1 cellular context compared by ENCODE assay signal in genomic region chr18:3245853-3246635, GRCh38.
TF ChIP-seq lines count a peak whose summit lies in the region.

No MANE protein-coding gene starts in this region.

TF ChIP-seq in K562, 482 proteins besides CTCF, POLR2A, EP300 and RAD21 (continues in another document):
- TF ChIP-seq ZNF121 (CRISPR knock-in tag; conservative IDR thresholded peaks at IDR 0.05) (peak; percentile 91), ZKSCAN3 (CRISPR knock-in tag; IDR thresholded peaks at IDR 0.05) (no peak), BACH1 (tag; IDR thresholded peaks at IDR 0.05) (peak; percentile 54; the same call in 1 of the 2 replicates), KLF13 (tag; IDR thresholded peaks at IDR 0.05; ENCODE audit: borderline replicate concordance, low read depth) (peak; percentile 62; the same call in 1 of the 2 replicates), ZKSCAN1 (IDR thresholded peaks at IDR 0.05; ENCODE audit: low read depth, low read length) (0 out of 2 replicates have a peak, but pooled peaks have one; percentile 37), BHLHE40 (IDR thresholded peaks at IDR 0.05; ENCODE audit: low read length) (peak; percentile 59; the same call in 1 of the 2 replicates), DPF2 (IDR thresholded peaks at IDR 0.05) (no peak), THRAP3 (IDR thresholded peaks at IDR 0.05; ENCODE audit: borderline replicate concordance) (no peak), GTF2F1 (IDR thresholded peaks at IDR 0.05; ENCODE audit: low read depth, low read length) (peak; percentile 76; the same call in 1 of the 2 replicates), ZSCAN32 (CRISPR knock-in tag; IDR thresholded peaks at IDR 0.05) (no peak), SMARCA4 (IDR thresholded peaks at IDR 0.05) (no peak), RCOR1 (IDR thresholded peaks at IDR 0.05; ENCODE audit: borderline replicate concordance in 1 of 2, low read depth in 2 of 2, low read length in 2 of 2) (peak; percentile 45 to 92; a peak in 3 of 4 replicates), ZNF586 (CRISPR knock-in tag; conservative IDR thresholded peaks at IDR 0.05) (no peak), PRDM10 (IDR thresholded peaks at IDR 0.05; ENCODE audit: partially characterized antibody) (no peak), ZNF197 (CRISPR knock-in tag; IDR thresholded peaks at IDR 0.05; ENCODE audit: low read depth) (no peak), CBX1 (IDR thresholded peaks at IDR 0.05; ENCODE audit: low read depth) (0 out of 2 replicates have a peak, but pooled peaks have one; percentile 50), TRIM24 (IDR thresholded peaks at IDR 0.05) (0 out of 4 replicates have a peak, but pooled peaks of 1 of the 2 experiments have one; percentile 8), ZBTB7A (IDR thresholded peaks at IDR 0.05; ENCODE audit: borderline replicate concordance, control insufficient read depth, low read depth, low read length) (peak; percentile 86), ZNF695 (CRISPR knock-in tag; IDR thresholded peaks at IDR 0.05) (0 out of 2 replicates have a peak, but pooled peaks have one; percentile 31), ZNF384 (IDR thresholded peaks at IDR 0.05; ENCODE audit: low read depth, low read length) (peak; percentile 37; the same call in 1 of the 2 replicates), MAFF (IDR thresholded peaks at IDR 0.05; ENCODE audit: low read length) (no peak), THAP7 (CRISPR knock-in tag; IDR thresholded peaks at IDR 0.05) (no peak), CREB5 (CRISPR knock-in tag; IDR thresholded peaks at IDR 0.05) (no peak), REST (CRISPR knock-in tag; IDR thresholded peaks at IDR 0.05; ENCODE audit: low read depth) (peak; percentile 65; the same call in 1 of the 2 replicates), MAFK (IDR thresholded peaks at IDR 0.05; ENCODE audit: low read length) (peak; percentile 16; the same call in 1 of the 2 replicates), HDAC3 (IDR thresholded peaks at IDR 0.05; ENCODE audit: borderline replicate concordance, partially characterized antibody) (no peak), DACH1 (IDR thresholded peaks at IDR 0.05; ENCODE audit: partially characterized antibody) (no peak), STAT5B (CRISPR knock-in tag; IDR thresholded peaks at IDR 0.05) (no peak), STAG1 (CRISPR knock-in tag; IDR thresholded peaks at IDR 0.05; ENCODE audit: borderline replicate concordance) (no peak), TAF9B (IDR thresholded peaks at IDR 0.05; ENCODE audit: partially characterized antibody) (no peak), NCOR1 (IDR thresholded peaks at IDR 0.05) (no peak), MNT (conservative IDR thresholded peaks at IDR 0.05) (no peak), POLR2AphosphoS2 (IDR thresholded peaks at IDR 0.05; ENCODE audit: low read length) (0 out of 2 replicates have a peak, but pooled peaks have one; percentile 73), ZNF217 (CRISPR knock-in tag; IDR thresholded peaks at IDR 0.05) (no peak), SRF (CRISPR knock-in tag; IDR thresholded peaks at IDR 0.05) (peak in 1 of 2 experiments; percentile 60; a peak in 2 of 4 replicates), UBTF (IDR thresholded peaks at IDR 0.05; ENCODE audit: borderline replicate concordance in 1 of 2, low read depth in 2 of 2, low read length in 2 of 2) (0 out of 4 replicates have a peak, but pooled peaks of 1 of the 2 experiments have one; percentile 69), PHF21A (IDR thresholded peaks at IDR 0.05; ENCODE audit: borderline replicate concordance, low read depth) (no peak), TFAP4 (CRISPR knock-in tag; IDR thresholded peaks at IDR 0.05; ENCODE audit: borderline replicate concordance) (peak; percentile 74; the same call in 1 of the 2 replicates), MYNN (IDR thresholded peaks at IDR 0.05) (0 out of 2 replicates have a peak, but pooled peaks have one; percentile 33), MYNN (CRISPR knock-in tag; IDR thresholded peaks at IDR 0.05) (no peak), XRCC5 (IDR thresholded peaks at IDR 0.05; ENCODE audit: low read depth, low read length) (peak; percentile 85; the same call in 1 of the 2 replicates), ETV5 (CRISPR knock-in tag; IDR thresholded peaks at IDR 0.05; ENCODE audit: low read depth) (peak; percentile 31; the same call in 1 of the 2 replicates), ZNF224 (CRISPR knock-in tag; IDR thresholded peaks at IDR 0.05) (no peak), SMC3 (conservative IDR thresholded peaks at IDR 0.05; ENCODE audit: insufficient read depth, low read depth, low read length) (peak; percentile 99), ZBTB17 (CRISPR knock-in tag; IDR thresholded peaks at IDR 0.05) (peak; percentile 37; the same call in 1 of the 2 replicates), CEBPB (tag; IDR thresholded peaks at IDR 0.05) (peak; percentile 70; the same call in 1 of the 2 replicates), MEIS2 (IDR thresholded peaks at IDR 0.05; ENCODE audit: partially characterized antibody) (peak; percentile 32), SOX6 (IDR thresholded peaks at IDR 0.05) (peak; percentile 42), GMEB1 (CRISPR knock-in tag; IDR thresholded peaks at IDR 0.05) (0 out of 2 replicates have a peak, but pooled peaks have one; percentile 24), PRMT5 (CRISPR knock-in tag; IDR thresholded peaks at IDR 0.05) (no peak), ATF4 (CRISPR knock-in tag; IDR thresholded peaks at IDR 0.05) (no peak)
